ENCODE assay signal across 9 cellular contexts in the genomic region with DNA sequence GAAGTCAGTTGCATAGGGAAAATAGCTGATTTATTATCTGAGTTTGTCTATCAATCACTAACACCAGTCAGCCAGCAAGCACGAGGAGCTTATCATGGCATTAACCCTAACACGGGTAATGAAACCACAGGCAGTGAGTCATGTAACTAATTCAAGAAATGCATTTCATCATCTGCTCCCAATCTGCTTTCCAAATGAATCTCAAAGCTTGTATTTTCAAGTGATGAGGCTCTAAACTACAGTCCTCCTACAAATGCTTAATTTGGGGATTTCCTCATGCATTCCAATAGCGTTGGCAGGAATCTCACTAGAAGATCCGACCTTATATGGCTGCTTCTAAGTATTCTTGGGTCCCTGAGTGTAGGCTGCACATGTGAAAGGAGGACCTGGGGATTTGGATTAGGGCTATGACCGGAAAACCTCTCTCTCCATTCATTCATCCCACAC.
DNase-seq lines count a peak whose midpoint lies in the region; ATAC-seq and TF ChIP-seq lines count a peak whose summit lies in the region.
"Had no signal": no experiment of that assay in that cellular context is flagged by ENCODE, and none has a peak within 500 bp of the region (broad histone marks: within the 10 kb centered on the region; RNA-seq: fewer than 3 reads in every experiment).

No MANE protein-coding gene starts in this region.

- ATAC-seq in activated CD8-positive, alpha-beta T cell treated with anti-CD3 and anti-CD28 coated beads for 36 hours, result no peak
- ATAC-seq in activated CD8-positive, alpha-beta T cell treated with anti-CD3 and anti-CD28 coated beads, Interleukin-2, amount 10 ng/mL, durations not matched to agents 7 days and 5 days, result no peak
- ATAC-seq in HG03159 (IDR thresholded peaks at IDR 0.05; ENCODE audit: unreplicated experiment) (no peak), HG03469 (IDR thresholded peaks at IDR 0.05; ENCODE audit: unreplicated experiment) (no peak)

- POLR2A ChIA-PET in activated CD8-positive, alpha-beta T cell treated with anti-CD3 and anti-CD28 coated beads for 36 hours (lab: Charles Lee), result no interaction called here
- POLR2A ChIA-PET in activated CD8-positive, alpha-beta T cell treated with anti-CD3 and anti-CD28 coated beads, Interleukin-2, amount 10 ng/mL, durations not matched to agents 7 days and 5 days (lab: Charles Lee), result no interaction called here

- H3K9me3 Mint-ChIP-seq in activated CD8-positive, alpha-beta T cell treated with anti-CD3 and anti-CD28 coated beads for 36 hours, result no peaks in the 10 kb centered on the region
- no peaks in the 10 kb centered on the region for H3K9me3 Mint-ChIP-seq in activated CD8-positive, alpha-beta T cell treated with anti-CD3 and anti-CD28 coated beads, Interleukin-2, amount 10 ng/mL, durations not matched to agents 7 days and 5 days (ENCODE audit: insufficient read depth)
- H3K9me3 Mint-ChIP-seq: memory B cell had no signal

- peaks cover 0 to 13% (median 6%) of the 10 kb centered on the region in 4 donors for H3K4me1 ChIP-seq in stomach

- CTCF ChIA-PET in activated CD8-positive, alpha-beta T cell treated with anti-CD3 and anti-CD28 coated beads for 36 hours (lab: Charles Lee), result no interaction called here
- CTCF ChIA-PET in activated CD8-positive, alpha-beta T cell treated with anti-CD3 and anti-CD28 coated beads, Interleukin-2, amount 10 ng/mL, durations not matched to agents 7 days and 5 days (lab: Charles Lee), result no interaction called here

- TF ChIP-seq CTCF in activated CD8-positive, alpha-beta T cell treated with anti-CD3 and anti-CD28 coated beads for 36 hours (IDR thresholded peaks at IDR 0.05), result no peak
- TF ChIP-seq CTCF in stomach (IDR thresholded peaks at IDR 0.05), result no peak

- H3K27me3 ChIP-seq in stomach, result peaks cover 0 to 4% (median 0%) of the 10 kb centered on the region in 3 donors

- 31 to 40% (median 37%) methylated on average over 5 of the region's 5 CpGs for WGBS in stomach, 5 donors

- DNase-seq in activated CD8-positive, alpha-beta T cell treated with anti-CD3 and anti-CD28 coated beads for 36 hours, result peak; percentile 22
- DNase-seq in activated CD8-positive, alpha-beta T cell treated with anti-CD3 and anti-CD28 coated beads, Interleukin-2, amount 10 ng/mL, durations not matched to agents 7 days and 5 days, result no peak
- DNase-seq in NCI-H226 (peak; percentile 46), fibroblast of gingiva (ENCODE audit: low read depth) (peak; percentile 59), stromal cell of bone marrow (ENCODE audit: low read depth) (peak; percentile 89), stomach (no peak)

- no peak for TF ChIP-seq POLR2A in stomach (IDR thresholded peaks at IDR 0.05)

- no peak overlapping the region for H3K4me3 Mint-ChIP-seq in activated CD8-positive, alpha-beta T cell treated with anti-CD3 and anti-CD28 coated beads for 36 hours
- H3K4me3 Mint-ChIP-seq in activated CD8-positive, alpha-beta T cell treated with anti-CD3 and anti-CD28 coated beads, Interleukin-2, amount 10 ng/mL, durations not matched to agents 7 days and 5 days, result no peak overlapping the region
- H3K4me3 Mint-ChIP-seq: memory B cell had no signal

- no peaks in the 10 kb centered on the region for H3K9me3 ChIP-seq in stomach

- H3K36me3 ChIP-seq in stomach, result no peaks in the 10 kb centered on the region

- peaks cover 1% of the 10 kb centered on the region for H3K27me3 Mint-ChIP-seq in activated CD8-positive, alpha-beta T cell treated with anti-CD3 and anti-CD28 coated beads for 36 hours
- H3K27me3 Mint-ChIP-seq in activated CD8-positive, alpha-beta T cell treated with anti-CD3 and anti-CD28 coated beads, Interleukin-2, amount 10 ng/mL, durations not matched to agents 7 days and 5 days (ENCODE audit: low read depth), result peaks cover 7% of the 10 kb centered on the region

- peaks cover 3% of the 10 kb centered on the region for H3K4me1 Mint-ChIP-seq in activated CD8-positive, alpha-beta T cell treated with anti-CD3 and anti-CD28 coated beads for 36 hours (ENCODE audit: low read depth)
- no peaks in the 10 kb centered on the region for H3K4me1 Mint-ChIP-seq in activated CD8-positive, alpha-beta T cell treated with anti-CD3 and anti-CD28 coated beads, Interleukin-2, amount 10 ng/mL, durations not matched to agents 7 days and 5 days (ENCODE audit: low read depth)
- H3K4me1 Mint-ChIP-seq: memory B cell had no signal

- H3K36me3 Mint-ChIP-seq in activated CD8-positive, alpha-beta T cell treated with anti-CD3 and anti-CD28 coated beads for 36 hours (ENCODE audit: low read depth), result no peaks in the 10 kb centered on the region
- H3K36me3 Mint-ChIP-seq in activated CD8-positive, alpha-beta T cell treated with anti-CD3 and anti-CD28 coated beads, Interleukin-2, amount 10 ng/mL, durations not matched to agents 7 days and 5 days (ENCODE audit: low read depth), result no peaks in the 10 kb centered on the region
- H3K36me3 Mint-ChIP-seq: memory B cell had no signal

- TF ChIP-seq EP300 in stomach (IDR thresholded peaks at IDR 0.05), result no peak

- no peak overlapping the region for H3K27ac ChIP-seq in stomach

- intact Hi-C loops in activated CD8-positive, alpha-beta T cell treated with anti-CD3 and anti-CD28 coated beads for 36 hours (cut with micrococcal nuclease), result no loop called here
- intact Hi-C loops in stomach (cut with DNase I; ENCODE audit: low total_unique reads), result no loop called here

- no peak overlapping the region for H3K27ac Mint-ChIP-seq in activated CD8-positive, alpha-beta T cell treated with anti-CD3 and anti-CD28 coated beads for 36 hours
- no peak overlapping the region for H3K27ac Mint-ChIP-seq in activated CD8-positive, alpha-beta T cell treated with anti-CD3 and anti-CD28 coated beads, Interleukin-2, amount 10 ng/mL, durations not matched to agents 7 days and 5 days
- H3K27ac Mint-ChIP-seq: memory B cell had no signal

- H3K4me3 ChIP-seq in stomach, result no peak overlapping the region

Comparison
In these comparisons a context has a peak if more than half of its experiments do, and no peak if none do; other contexts are left out.
1. DNase-seq: peak in activated CD8-positive, alpha-beta T cell treated with anti-CD3 and anti-CD28 coated beads for 36 hours (single experiment), NCI-H226 (single experiment), fibroblast of gingiva (single experiment) and stromal cell of bone marrow (single experiment); none in activated CD8-positive, alpha-beta T cell treated with anti-CD3 and anti-CD28 coated beads, Interleukin-2, amount 10 ng/mL, durations not matched to agents 7 days and 5 days (single experiment) and stomach (single experiment).